ENCODE assay signal across 14 cellular contexts in genomic region chr6:12149944-12150510, GRCh38.
DNase-seq lines count a peak whose midpoint lies in the region; ATAC-seq and TF ChIP-seq lines count a peak whose summit lies in the region.
"Had no signal": no experiment of that assay in that cellular context is flagged by ENCODE, and none has a peak within 500 bp of the region (broad histone marks: within the 10 kb centered on the region; RNA-seq: fewer than 3 reads in every experiment).

No MANE protein-coding gene starts in this region.

- CTCF ChIA-PET in HEK293 (lab: Yijun Ruan, JAX) = interaction anchor here (0.6 to 2.1 kb wide), 10 partner anchors 16 to 455 kb away, joined by 3 to 13 read pairs (median 3); partner anchors contain the start of gene EDN1
- CTCF ChIA-PET in activated CD8-positive, alpha-beta memory T cell treated with anti-CD3 and anti-CD28 coated beads, Interleukin-2, amount 10 ng/mL, durations not matched to agents 7 days and 5 days (lab: Charles Lee) = interaction anchor here (0.8 kb wide), 2 partner anchors 71 to 140 kb away, joined by 3 read pairs; partner anchors contain the start of gene EDN1

- H3K4me3 ChIP-seq in HEK293 (ENCODE audit: low read depth, low read length) = no peak overlapping the region
- H3K4me3 ChIP-seq: GM23248, SJCRH30 had no signal

- H3K27ac Mint-ChIP-seq in activated CD8-positive, alpha-beta memory T cell treated with anti-CD3 and anti-CD28 coated beads, Interleukin-2, amount 10 ng/mL, durations not matched to agents 7 days and 5 days = no peak overlapping the region

- H3K9me3 ChIP-seq in HEK293 (ENCODE audit: control insufficient read depth, insufficient read depth, low read depth, low read length) = no peaks in the 10 kb centered on the region
- H3K9me3 ChIP-seq: SJCRH30 had no signal

- H3K4me1 Mint-ChIP-seq in activated CD8-positive, alpha-beta memory T cell treated with anti-CD3 and anti-CD28 coated beads, Interleukin-2, amount 10 ng/mL, durations not matched to agents 7 days and 5 days = peaks cover 14% of the 10 kb centered on the region

- peak; percentile 36 for DNase-seq in putamen (ENCODE audit: low spot score)
- DNase-seq in activated CD8-positive, alpha-beta memory T cell treated with anti-CD3 and anti-CD28 coated beads, Interleukin-2, amount 10 ng/mL, durations not matched to agents 7 days and 5 days = no peak
- DNase-seq: NCI-H1417 treated with DMSO at 0.1 percent for 48 hours, NCI-H2029, RPMI8226, SJCRH30 had no signal

- H3K36me3 Mint-ChIP-seq in activated CD8-positive, alpha-beta memory T cell treated with anti-CD3 and anti-CD28 coated beads, Interleukin-2, amount 10 ng/mL, durations not matched to agents 7 days and 5 days = peaks cover 2% of the 10 kb centered on the region

- no peak overlapping the region for H3K4me3 Mint-ChIP-seq in activated CD8-positive, alpha-beta memory T cell treated with anti-CD3 and anti-CD28 coated beads, Interleukin-2, amount 10 ng/mL, durations not matched to agents 7 days and 5 days
- H3K4me3 Mint-ChIP-seq: CD4-positive, CD25-positive, alpha-beta regulatory T cell had no signal

- no peaks in the 10 kb centered on the region for H3K9me3 Mint-ChIP-seq in activated CD8-positive, alpha-beta memory T cell treated with anti-CD3 and anti-CD28 coated beads, Interleukin-2, amount 10 ng/mL, durations not matched to agents 7 days and 5 days (ENCODE audit: low read depth)
- H3K9me3 Mint-ChIP-seq: CD4-positive, CD25-positive, alpha-beta regulatory T cell had no signal

- no peak for ATAC-seq in activated CD8-positive, alpha-beta memory T cell treated with anti-CD3 and anti-CD28 coated beads, Interleukin-2, amount 10 ng/mL, durations not matched to agents 7 days and 5 days
- ATAC-seq in HG03139 (IDR thresholded peaks at IDR 0.05; ENCODE audit: unreplicated experiment) (no peak), HG03095 (IDR thresholded peaks at IDR 0.05; ENCODE audit: unreplicated experiment) (no peak), HG03460 (IDR thresholded peaks at IDR 0.05; ENCODE audit: unreplicated experiment) (no peak)

- no peaks in the 10 kb centered on the region for H3K27me3 Mint-ChIP-seq in activated CD8-positive, alpha-beta memory T cell treated with anti-CD3 and anti-CD28 coated beads, Interleukin-2, amount 10 ng/mL, durations not matched to agents 7 days and 5 days
- H3K27me3 Mint-ChIP-seq: CD4-positive, CD25-positive, alpha-beta regulatory T cell had no signal

- H3K27me3 ChIP-seq in layer of hippocampus (ENCODE audit: control insufficient read depth, insufficient read depth, low read length) = no peaks in the 10 kb centered on the region
- H3K27me3 ChIP-seq: SJCRH30 had no signal

- no peaks in the 10 kb centered on the region for H3K36me3 ChIP-seq in HEK293 (ENCODE audit: control insufficient read depth in 2 of 2, insufficient read depth in 1 of 2, low read length in 2 of 2)
- H3K36me3 ChIP-seq: SJCRH30 had no signal

- POLR2A ChIA-PET in HEK293 (lab: Yijun Ruan, JAX) = no interaction called here

- no peak for TF ChIP-seq CTCF in HEK293 (tag by site-specific recombination; IDR thresholded peaks at IDR 0.05)

- no peaks in the 10 kb centered on the region for H3K4me1 ChIP-seq in HEK293 (ENCODE audit: control insufficient read depth, insufficient read depth, low read length)
- H3K4me1 ChIP-seq: SJCRH30 had no signal

- H3K27ac ChIP-seq in HEK293 (ENCODE audit: extremely low read depth, low read depth, low read length) = no peak overlapping the region
- H3K27ac ChIP-seq in angular gyrus (ENCODE audit: low read depth, low read length) = peak overlapping the region; percentile 56
- H3K27ac ChIP-seq in layer of hippocampus (ENCODE audit: low read depth, low read length) = peak overlapping the region; percentile 53
- H3K27ac ChIP-seq: GM23248, SJCRH30 had no signal

TF ChIP-seq in HEK293, 187 proteins besides CTCF, POLR2A, EP300 and RAD21:
- TF ChIP-seq PRDM6 (tag by site-specific recombination; IDR thresholded peaks at IDR 0.05) = peak; percentile 91
- TF ChIP-seq IKZF3 (tag by site-specific recombination; IDR thresholded peaks at IDR 0.05) = peak; percentile 69; the same call in 1 of the 2 replicates
- TF ChIP-seq ZBTB26 (tag by site-specific recombination; optimal IDR thresholded peaks at IDR 0.05) = no peak
- peak; percentile 29; the same call in 1 of the 2 replicates for TF ChIP-seq ZXDB (tag by site-specific recombination; IDR thresholded peaks at IDR 0.05)
- no peak for TF ChIP-seq REPIN1 (tag by site-specific recombination; IDR thresholded peaks at IDR 0.05; ENCODE audit: low read depth)
- TF ChIP-seq FEZF1 (tag by site-specific recombination; IDR thresholded peaks at IDR 0.05) = peak; percentile 23; the same call in 1 of the 2 replicates
- TF ChIP-seq ZNF626 (tag by site-specific recombination; IDR thresholded peaks at IDR 0.05) = no peak
- peak; percentile 43; the same call in 1 of the 2 replicates for TF ChIP-seq ZNF843 (tag by site-specific recombination; IDR thresholded peaks at IDR 0.05)
- TF ChIP-seq ZBTB48 (tag by site-specific recombination; IDR thresholded peaks at IDR 0.05) = 0 out of 2 replicates have a peak, but pooled peaks have one; percentile 12
